ENCODE assay signal across 1 cellular context in the genomic region with DNA sequence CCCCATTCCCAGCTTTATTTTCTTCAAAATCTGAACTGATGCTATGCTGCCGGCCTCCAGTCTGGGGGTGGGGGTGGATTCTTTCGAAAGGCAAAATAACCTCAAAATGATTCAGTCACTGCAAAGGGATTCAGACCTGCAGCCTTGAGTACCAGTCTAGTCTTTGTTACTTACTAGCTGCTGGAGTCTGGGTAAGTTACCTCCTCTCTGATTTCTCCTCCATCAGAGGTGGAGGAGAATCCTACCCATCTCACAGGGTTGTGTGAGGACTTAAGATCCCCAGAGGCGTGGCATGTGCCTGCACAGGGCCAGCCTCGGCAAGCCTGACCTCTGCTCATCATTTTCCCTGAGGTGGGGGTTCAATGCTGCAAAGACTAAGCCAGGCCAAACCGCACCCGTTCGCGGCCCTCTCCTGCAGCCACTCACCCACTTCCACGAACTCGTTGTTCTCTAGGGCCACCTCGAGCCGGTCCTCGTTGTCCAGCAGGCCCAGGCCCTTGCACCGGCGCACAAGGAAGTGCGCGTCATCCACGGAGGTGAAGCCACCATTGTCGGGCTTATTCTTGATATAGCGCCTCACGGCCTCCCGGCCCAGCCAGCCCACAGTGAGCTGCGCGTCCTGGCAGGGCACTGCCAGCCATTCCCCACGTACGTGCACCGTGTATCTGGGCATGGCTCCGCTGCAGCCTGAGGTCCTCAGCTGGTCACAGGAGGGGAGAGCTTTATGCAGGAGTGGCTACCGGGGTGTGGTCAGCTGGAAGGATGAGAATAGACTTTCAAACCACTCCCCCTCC.
A peak's percentile ranks its signal among the peaks of the same experiment; 100 is the strongest.
TF ChIP-seq lines count a peak whose summit lies in the region.

No MANE protein-coding gene starts in this region.

TF ChIP-seq in HepG2, 621 proteins besides CTCF, POLR2A, EP300 and RAD21 (continues in another document):
- TF ChIP-seq HDAC6 (IDR thresholded peaks at IDR 0.05; ENCODE audit: low read depth, low read length): no peak
- no peak for TF ChIP-seq CBX2 (IDR thresholded peaks at IDR 0.05; ENCODE audit: low read depth, low read length)
- peak; percentile 17; the same call in 1 of the 2 replicates for TF ChIP-seq CBX2 (CRISPR knock-in tag; IDR thresholded peaks at IDR 0.05; ENCODE audit: low read depth)
- no peak for TF ChIP-seq ZNF746 (CRISPR knock-in tag; IDR thresholded peaks at IDR 0.05)
- no peak for TF ChIP-seq PHF8 (CRISPR knock-in tag; IDR thresholded peaks at IDR 0.05)
- no peak for TF ChIP-seq NFE2L2 (IDR thresholded peaks at IDR 0.05; ENCODE audit: low read length)
- TF ChIP-seq, protein P1, sequence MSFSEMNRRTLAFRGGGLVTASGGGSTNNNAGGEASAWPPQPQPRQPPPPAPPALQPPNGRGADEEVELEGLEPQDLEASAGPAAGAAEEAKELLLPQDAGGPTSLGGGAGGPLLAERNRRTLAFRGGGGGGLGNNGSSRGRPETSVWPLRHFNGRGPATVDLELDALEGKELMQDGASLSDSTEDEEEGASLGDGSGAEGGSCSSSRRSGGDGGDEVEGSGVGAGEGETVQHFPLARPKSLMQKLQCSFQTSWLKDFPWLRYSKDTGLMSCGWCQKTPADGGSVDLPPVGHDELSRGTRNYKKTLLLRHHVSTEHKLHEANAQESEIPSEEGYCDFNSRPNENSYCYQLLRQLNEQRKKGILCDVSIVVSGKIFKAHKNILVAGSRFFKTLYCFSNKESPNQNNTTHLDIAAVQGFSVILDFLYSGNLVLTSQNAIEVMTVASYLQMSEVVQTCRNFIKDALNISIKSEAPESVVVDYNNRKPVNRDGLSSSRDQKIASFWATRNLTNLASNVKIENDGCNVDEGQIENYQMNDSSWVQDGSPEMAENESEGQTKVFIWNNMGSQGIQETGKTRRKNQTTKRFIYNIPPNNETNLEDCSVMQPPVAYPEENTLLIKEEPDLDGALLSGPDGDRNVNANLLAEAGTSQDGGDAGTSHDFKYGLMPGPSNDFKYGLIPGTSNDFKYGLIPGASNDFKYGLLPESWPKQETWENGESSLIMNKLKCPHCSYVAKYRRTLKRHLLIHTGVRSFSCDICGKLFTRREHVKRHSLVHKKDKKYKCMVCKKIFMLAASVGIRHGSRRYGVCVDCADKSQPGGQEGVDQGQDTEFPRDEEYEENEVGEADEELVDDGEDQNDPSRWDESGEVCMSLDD (CRISPR knock-in tag; IDR thresholded peaks at IDR 0.05; ENCODE audit: borderline replicate concordance): no peak
- TF ChIP-seq ZNF274 (CRISPR knock-in tag; IDR thresholded peaks at IDR 0.05): peak; percentile 52; the same call in 1 of the 2 replicates
- TF ChIP-seq ZNF124 (CRISPR knock-in tag; IDR thresholded peaks at IDR 0.05): no peak
- TF ChIP-seq, protein P2, sequence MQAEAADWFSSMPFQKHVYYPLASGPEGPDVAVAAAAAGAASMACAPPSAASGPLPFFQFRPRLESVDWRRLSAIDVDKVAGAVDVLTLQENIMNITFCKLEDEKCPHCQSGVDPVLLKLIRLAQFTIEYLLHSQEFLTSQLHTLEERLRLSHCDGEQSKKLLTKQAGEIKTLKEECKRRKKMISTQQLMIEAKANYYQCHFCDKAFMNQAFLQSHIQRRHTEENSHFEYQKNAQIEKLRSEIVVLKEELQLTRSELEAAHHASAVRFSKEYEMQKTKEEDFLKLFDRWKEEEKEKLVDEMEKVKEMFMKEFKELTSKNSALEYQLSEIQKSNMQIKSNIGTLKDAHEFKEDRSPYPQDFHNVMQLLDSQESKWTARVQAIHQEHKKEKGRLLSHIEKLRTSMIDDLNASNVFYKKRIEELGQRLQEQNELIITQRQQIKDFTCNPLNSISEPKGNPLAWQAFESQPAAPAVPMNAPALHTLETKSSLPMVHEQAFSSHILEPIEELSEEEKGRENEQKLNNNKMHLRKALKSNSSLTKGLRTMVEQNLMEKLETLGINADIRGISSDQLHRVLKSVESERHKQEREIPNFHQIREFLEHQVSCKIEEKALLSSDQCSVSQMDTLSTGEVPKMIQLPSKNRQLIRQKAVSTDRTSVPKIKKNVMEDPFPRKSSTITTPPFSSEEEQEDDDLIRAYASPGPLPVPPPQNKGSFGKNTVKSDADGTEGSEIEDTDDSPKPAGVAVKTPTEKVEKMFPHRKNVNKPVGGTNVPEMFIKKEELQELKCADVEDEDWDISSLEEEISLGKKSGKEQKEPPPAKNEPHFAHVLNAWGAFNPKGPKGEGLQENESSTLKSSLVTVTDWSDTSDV (CRISPR knock-in tag; IDR thresholded peaks at IDR 0.05): no peak
- peak; percentile 22; the same call in 1 of the 2 replicates for TF ChIP-seq HES4 (CRISPR knock-in tag; IDR thresholded peaks at IDR 0.05; ENCODE audit: borderline replicate concordance)
- TF ChIP-seq, protein P3, sequence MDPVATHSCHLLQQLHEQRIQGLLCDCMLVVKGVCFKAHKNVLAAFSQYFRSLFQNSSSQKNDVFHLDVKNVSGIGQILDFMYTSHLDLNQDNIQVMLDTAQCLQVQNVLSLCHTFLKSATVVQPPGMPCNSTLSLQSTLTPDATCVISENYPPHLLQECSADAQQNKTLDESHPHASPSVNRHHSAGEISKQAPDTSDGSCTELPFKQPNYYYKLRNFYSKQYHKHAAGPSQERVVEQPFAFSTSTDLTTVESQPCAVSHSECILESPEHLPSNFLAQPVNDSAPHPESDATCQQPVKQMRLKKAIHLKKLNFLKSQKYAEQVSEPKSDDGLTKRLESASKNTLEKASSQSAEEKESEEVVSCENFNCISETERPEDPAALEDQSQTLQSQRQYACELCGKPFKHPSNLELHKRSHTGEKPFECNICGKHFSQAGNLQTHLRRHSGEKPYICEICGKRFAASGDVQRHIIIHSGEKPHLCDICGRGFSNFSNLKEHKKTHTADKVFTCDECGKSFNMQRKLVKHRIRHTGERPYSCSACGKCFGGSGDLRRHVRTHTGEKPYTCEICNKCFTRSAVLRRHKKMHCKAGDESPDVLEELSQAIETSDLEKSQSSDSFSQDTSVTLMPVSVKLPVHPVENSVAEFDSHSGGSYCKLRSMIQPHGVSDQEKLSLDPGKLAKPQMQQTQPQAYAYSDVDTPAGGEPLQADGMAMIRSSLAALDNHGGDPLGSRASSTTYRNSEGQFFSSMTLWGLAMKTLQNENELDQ (CRISPR knock-in tag; IDR thresholded peaks at IDR 0.05; ENCODE audit: borderline replicate concordance): no peak
- 0 out of 2 replicates have a peak, but pooled peaks have one; percentile 57 for TF ChIP-seq ZNF709 (CRISPR knock-in tag; IDR thresholded peaks at IDR 0.05)
- TF ChIP-seq TBX2 (CRISPR knock-in tag; IDR thresholded peaks at IDR 0.05; ENCODE audit: borderline replicate concordance): no peak
- TF ChIP-seq FOXO1 (CRISPR knock-in tag; IDR thresholded peaks at IDR 0.05): no peak
- peak; percentile 85; the same call in 1 of the 2 replicates for TF ChIP-seq EED (CRISPR knock-in tag; IDR thresholded peaks at IDR 0.05)
- no peak for TF ChIP-seq SRSF4 (IDR thresholded peaks at IDR 0.05; ENCODE audit: low read depth, low read length, poor library complexity, severe bottlenecking)
- no peak for TF ChIP-seq ZNF24 (IDR thresholded peaks at IDR 0.05)
- no peak for TF ChIP-seq GFI1 (CRISPR knock-in tag; IDR thresholded peaks at IDR 0.05; ENCODE audit: borderline replicate concordance)
- no peak for TF ChIP-seq ZFYVE20 (CRISPR knock-in tag; IDR thresholded peaks at IDR 0.05; ENCODE audit: borderline replicate concordance, low read depth)
- TF ChIP-seq ZBTB38 (CRISPR knock-in tag; IDR thresholded peaks at IDR 0.05): peak; percentile 99
- TF ChIP-seq CEBPB (IDR thresholded peaks at IDR 0.05; ENCODE audit: borderline replicate concordance, low read depth, low read length): no peak
- TF ChIP-seq CHCHD3 (CRISPR knock-in tag; IDR thresholded peaks at IDR 0.05): peak; percentile 45; the same call in 1 of the 2 replicates
- no peak for TF ChIP-seq NONO (IDR thresholded peaks at IDR 0.05)
- TF ChIP-seq NONO (CRISPR knock-in tag; conservative IDR thresholded peaks at IDR 0.05): peak; percentile 50; the same call in 1 of the 2 replicates
- no peak for TF ChIP-seq NFE2L1 (CRISPR knock-in tag; IDR thresholded peaks at IDR 0.05; ENCODE audit: borderline replicate concordance)
- TF ChIP-seq, protein P4, sequence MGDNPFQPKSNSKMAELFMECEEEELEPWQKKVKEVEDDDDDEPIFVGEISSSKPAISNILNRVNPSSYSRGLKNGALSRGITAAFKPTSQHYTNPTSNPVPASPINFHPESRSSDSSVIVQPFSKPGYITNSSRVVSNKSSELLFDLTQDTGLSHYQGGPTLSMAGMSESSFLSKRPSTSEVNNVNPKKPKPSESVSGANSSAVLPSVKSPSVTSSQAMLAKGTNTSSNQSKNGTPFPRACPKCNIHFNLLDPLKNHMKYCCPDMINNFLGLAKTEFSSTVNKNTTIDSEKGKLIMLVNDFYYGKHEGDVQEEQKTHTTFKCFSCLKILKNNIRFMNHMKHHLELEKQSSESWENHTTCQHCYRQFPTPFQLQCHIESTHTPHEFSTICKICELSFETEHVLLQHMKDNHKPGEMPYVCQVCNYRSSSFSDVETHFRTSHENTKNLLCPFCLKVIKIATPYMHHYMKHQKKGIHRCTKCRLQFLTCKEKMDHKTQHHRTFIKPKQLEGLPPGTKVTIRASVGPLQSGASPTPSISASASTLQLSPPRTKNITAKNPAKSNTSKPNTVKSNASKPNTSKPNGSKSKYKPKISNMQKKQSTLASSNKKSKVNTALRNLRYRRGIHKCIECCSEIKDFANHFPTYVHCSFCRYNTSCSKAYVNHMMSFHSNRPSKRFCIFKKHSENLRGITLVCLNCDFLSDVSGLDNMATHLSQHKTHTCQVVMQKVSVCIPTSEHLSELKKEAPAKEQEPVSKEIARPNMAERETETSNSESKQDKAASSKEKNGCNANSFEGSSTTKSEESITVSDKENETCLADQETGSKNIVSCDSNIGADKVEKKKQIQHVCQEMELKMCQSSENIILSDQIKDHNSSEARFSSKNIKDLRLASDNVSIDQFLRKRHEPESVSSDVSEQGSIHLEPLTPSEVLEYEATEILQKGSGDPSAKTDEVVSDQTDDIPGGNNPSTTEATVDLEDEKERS (CRISPR knock-in tag; IDR thresholded peaks at IDR 0.05): no peak
- TF ChIP-seq NCOA1 (CRISPR knock-in tag; IDR thresholded peaks at IDR 0.05): no peak
- TF ChIP-seq, protein P5, sequence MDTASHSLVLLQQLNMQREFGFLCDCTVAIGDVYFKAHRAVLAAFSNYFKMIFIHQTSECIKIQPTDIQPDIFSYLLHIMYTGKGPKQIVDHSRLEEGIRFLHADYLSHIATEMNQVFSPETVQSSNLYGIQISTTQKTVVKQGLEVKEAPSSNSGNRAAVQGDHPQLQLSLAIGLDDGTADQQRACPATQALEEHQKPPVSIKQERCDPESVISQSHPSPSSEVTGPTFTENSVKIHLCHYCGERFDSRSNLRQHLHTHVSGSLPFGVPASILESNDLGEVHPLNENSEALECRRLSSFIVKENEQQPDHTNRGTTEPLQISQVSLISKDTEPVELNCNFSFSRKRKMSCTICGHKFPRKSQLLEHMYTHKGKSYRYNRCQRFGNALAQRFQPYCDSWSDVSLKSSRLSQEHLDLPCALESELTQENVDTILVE (CRISPR knock-in tag; IDR thresholded peaks at IDR 0.05): no peak
- TF ChIP-seq GLI4 (CRISPR knock-in tag; IDR thresholded peaks at IDR 0.05; ENCODE audit: borderline replicate concordance): no peak
- TF ChIP-seq MAFF (IDR thresholded peaks at IDR 0.05; ENCODE audit: low read depth, low read length): no peak
- TF ChIP-seq, protein P6, sequence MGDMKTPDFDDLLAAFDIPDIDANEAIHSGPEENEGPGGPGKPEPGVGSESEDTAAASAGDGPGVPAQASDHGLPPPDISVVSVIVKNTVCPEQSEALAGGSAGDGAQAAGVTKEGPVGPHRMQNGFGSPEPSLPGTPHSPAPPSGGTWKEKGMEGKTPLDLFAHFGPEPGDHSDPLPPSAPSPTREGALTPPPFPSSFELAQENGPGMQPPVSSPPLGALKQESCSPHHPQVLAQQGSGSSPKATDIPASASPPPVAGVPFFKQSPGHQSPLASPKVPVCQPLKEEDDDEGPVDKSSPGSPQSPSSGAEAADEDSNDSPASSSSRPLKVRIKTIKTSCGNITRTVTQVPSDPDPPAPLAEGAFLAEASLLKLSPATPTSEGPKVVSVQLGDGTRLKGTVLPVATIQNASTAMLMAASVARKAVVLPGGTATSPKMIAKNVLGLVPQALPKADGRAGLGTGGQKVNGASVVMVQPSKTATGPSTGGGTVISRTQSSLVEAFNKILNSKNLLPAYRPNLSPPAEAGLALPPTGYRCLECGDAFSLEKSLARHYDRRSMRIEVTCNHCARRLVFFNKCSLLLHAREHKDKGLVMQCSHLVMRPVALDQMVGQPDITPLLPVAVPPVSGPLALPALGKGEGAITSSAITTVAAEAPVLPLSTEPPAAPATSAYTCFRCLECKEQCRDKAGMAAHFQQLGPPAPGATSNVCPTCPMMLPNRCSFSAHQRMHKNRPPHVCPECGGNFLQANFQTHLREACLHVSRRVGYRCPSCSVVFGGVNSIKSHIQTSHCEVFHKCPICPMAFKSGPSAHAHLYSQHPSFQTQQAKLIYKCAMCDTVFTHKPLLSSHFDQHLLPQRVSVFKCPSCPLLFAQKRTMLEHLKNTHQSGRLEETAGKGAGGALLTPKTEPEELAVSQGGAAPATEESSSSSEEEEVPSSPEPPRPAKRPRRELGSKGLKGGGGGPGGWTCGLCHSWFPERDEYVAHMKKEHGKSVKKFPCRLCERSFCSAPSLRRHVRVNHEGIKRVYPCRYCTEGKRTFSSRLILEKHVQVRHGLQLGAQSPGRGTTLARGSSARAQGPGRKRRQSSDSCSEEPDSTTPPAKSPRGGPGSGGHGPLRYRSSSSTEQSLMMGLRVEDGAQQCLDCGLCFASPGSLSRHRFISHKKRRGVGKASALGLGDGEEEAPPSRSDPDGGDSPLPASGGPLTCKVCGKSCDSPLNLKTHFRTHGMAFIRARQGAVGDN (CRISPR knock-in tag; IDR thresholded peaks at IDR 0.05): peak; percentile 94
- 0 out of 2 replicates have a peak, but pooled peaks have one; percentile 58 for TF ChIP-seq ZNF605 (CRISPR knock-in tag; IDR thresholded peaks at IDR 0.05)
